17 cellular contexts compared by ENCODE assay signal in genomic region chr6:7164536-7165001, GRCh38. TPM values are rescaled to one million over a fixed set of nuclear protein-coding genes. Genes with fewer than 3 reads are reported as not detected.
DNase-seq lines count a peak whose midpoint lies in the region; ATAC-seq and TF ChIP-seq lines count a peak whose summit lies in the region.
"Had no signal": no experiment of that assay in that cellular context is flagged by ENCODE, and none has a peak within 500 bp of the region (broad histone marks: within the 10 kb centered on the region; RNA-seq: fewer than 3 reads in every experiment).

No MANE protein-coding gene starts in this region.

- peaks cover 50% of the 10 kb centered on the region for H3K4me1 Mint-ChIP-seq in Caco-2 (ENCODE audit: low read depth, unreplicated experiment)

- POLR2A ChIA-PET in Caco-2 (lab: Charles Lee) = no interaction called here

- TF ChIP-seq CTCF in Caco-2 (IDR thresholded peaks at IDR 0.05; ENCODE audit: insufficient read depth in 1 of 2, low read depth in 1 of 2, low read length in 1 of 2, severe bottlenecking in 1 of 2, unreplicated experiment in 1 of 2) = no peak
- TF ChIP-seq CTCF in VCaP (conservative IDR thresholded peaks at IDR 0.05) = no peak
- TF ChIP-seq CTCF in stomach (IDR thresholded peaks at IDR 0.05) = no peak

- no peaks in the 10 kb centered on the region for H3K27me3 ChIP-seq in Caco-2 (replicated peaks; ENCODE audit: control insufficient read depth, insufficient read depth, low read length)
- H3K27me3 ChIP-seq in mucosa of rectum (ENCODE audit: control insufficient read depth in 2 of 2, insufficient read depth in 2 of 2, low read length in 2 of 2) = no peaks in the 10 kb centered on the region
- no peaks in the 10 kb centered on the region for H3K27me3 ChIP-seq in stomach
- no peaks in the 10 kb centered on the region for H3K27me3 ChIP-seq in aorta (ENCODE audit: control insufficient read depth in 1 of 2, insufficient read depth in 2 of 2, low read length in 1 of 2)
- no peaks in the 10 kb centered on the region for H3K27me3 ChIP-seq in effector memory CD4-positive, alpha-beta T cell (replicated peaks; ENCODE audit: control insufficient read depth, insufficient read depth, low read length, poor library complexity, severe bottlenecking)
- H3K27me3 ChIP-seq: brain microvascular endothelial cell, dorsolateral prefrontal cortex had no signal

- H3K36me3 ChIP-seq in Caco-2 (ENCODE audit: control insufficient read depth, insufficient read depth, low read length) = no peaks in the 10 kb centered on the region
- peaks cover 0 to 2% of the 10 kb centered on the region in 2 donors for H3K36me3 ChIP-seq in mucosa of rectum (ENCODE audit: control insufficient read depth in 2 of 2, insufficient read depth in 2 of 2, low read length in 2 of 2)
- no peaks in the 10 kb centered on the region for H3K36me3 ChIP-seq in stomach
- H3K36me3 ChIP-seq in aorta (ENCODE audit: control insufficient read depth in 1 of 2, insufficient read depth in 2 of 2, low read length in 1 of 2) = no peaks in the 10 kb centered on the region
- H3K36me3 ChIP-seq in effector memory CD4-positive, alpha-beta T cell (ENCODE audit: control insufficient read depth, insufficient read depth, low read length) = no peaks in the 10 kb centered on the region
- H3K36me3 ChIP-seq: brain microvascular endothelial cell had no signal

- no peak for TF ChIP-seq POLR2A in stomach (IDR thresholded peaks at IDR 0.05)

- H3K27me3 Mint-ChIP-seq in Caco-2 (ENCODE audit: insufficient read depth, unreplicated experiment) = no peaks in the 10 kb centered on the region
- H3K27me3 Mint-ChIP-seq: activated CD4-positive, alpha-beta T cell treated with anti-CD3 and anti-CD28 coated beads, Interleukin-2, amount 10 ng/mL, durations not matched to agents 24 days and 14 days; CD4-positive, alpha-beta memory T cell had no signal

- no peak for DNase-seq in Caco-2
- DNase-seq in stomach = no peak
- DNase-seq in aorta = no peak
- DNase-seq in effector memory CD4-positive, alpha-beta T cell = no peak
- DNase-seq in NCI-H2196 treated with DMSO at 0.1 percent for 48 hours (lab: John Stamatoyannopoulos, UW; ENCODE audit: unreplicated experiment) = no peak
- DNase-seq: activated CD4-positive, alpha-beta T cell treated with anti-CD3 and anti-CD28 coated beads, Interleukin-2, amount 10 ng/mL, durations not matched to agents 24 days and 14 days; brain microvascular endothelial cell; CD4-positive, alpha-beta memory T cell; dorsolateral prefrontal cortex; Kasumi-1; NCI-H1417; NCI-H2227 treated with DMSO at 0.1 percent for 48 hours; stimulated activated naive CD8-positive, alpha-beta T cell treated with anti-CD3 and anti-CD28 coated beads, Interleukin-15, Interleukin-2, amounts not matched to agents 100 U/mL and 50 U/mL, for 24 hours; T-helper 9 cell had no signal

- H3K27ac ChIP-seq in VCaP = peak overlapping the region; percentile 28
- peak overlapping the region; percentile 56 to 71 for H3K27ac ChIP-seq in mucosa of rectum (ENCODE audit: low read depth in 2 of 2, low read length in 2 of 2)
- H3K27ac ChIP-seq in stomach = peak overlapping the region; percentile 58 to 85 (median 80)
- no peak overlapping the region for H3K27ac ChIP-seq in aorta (ENCODE audit: low read depth in 1 of 2, low read length in 2 of 2)
- no peak overlapping the region for H3K27ac ChIP-seq in effector memory CD4-positive, alpha-beta T cell (ENCODE audit: insufficient read depth, low read length, poor library complexity, severe bottlenecking)
- H3K27ac ChIP-seq: dorsolateral prefrontal cortex had no signal

- peak overlapping the region in 1 of 2 donors; percentile 28 for H3K9ac ChIP-seq in mucosa of rectum (ENCODE audit: low read depth in 1 of 2, low read length in 2 of 2)

- H3K4me1 ChIP-seq in Caco-2 (peaks cover 53% of the 10 kb centered on the region), mucosa of rectum (ENCODE audit: control insufficient read depth in 2 of 2, insufficient read depth in 2 of 2, low read length in 2 of 2) (peaks cover 55 to 79% of the 10 kb centered on the region in 2 donors), stomach (peaks cover 86 to 100% (median 94%) of the 10 kb centered on the region in 4 donors), aorta (ENCODE audit: control insufficient read depth in 1 of 2, insufficient read depth in 2 of 2, low read length in 2 of 2) (peaks cover 4 to 13% of the 10 kb centered on the region in 2 donors)
- no peaks in the 10 kb centered on the region for H3K4me1 ChIP-seq in effector memory CD4-positive, alpha-beta T cell (ENCODE audit: control insufficient read depth, insufficient read depth, low read length, poor library complexity, severe bottlenecking)

- no peak for TF ChIP-seq EP300 in stomach (IDR thresholded peaks at IDR 0.05)

- CTCF ChIA-PET in Caco-2 (lab: Charles Lee) = no interaction called here

- H3K4me3 ChIP-seq in Caco-2 (ENCODE audit: low read depth, low read length) (no peak overlapping the region), mucosa of rectum (ENCODE audit: low read length in 2 of 2) (no peak overlapping the region), stomach (no peak overlapping the region), aorta (ENCODE audit: low read length in 2 of 2) (no peak overlapping the region)
- no peak overlapping the region for H3K4me3 ChIP-seq in effector memory CD4-positive, alpha-beta T cell (ENCODE audit: insufficient read depth, low read depth, low read length, poor library complexity, severe bottlenecking)
- H3K4me3 ChIP-seq: dorsolateral prefrontal cortex had no signal

- H3K9me3 ChIP-seq in Caco-2 (no peaks in the 10 kb centered on the region), mucosa of rectum (ENCODE audit: control insufficient read depth in 2 of 2, low read length in 2 of 2) (no peaks in the 10 kb centered on the region), stomach (no peaks in the 10 kb centered on the region), aorta (ENCODE audit: control insufficient read depth, low read length) (no peaks in the 10 kb centered on the region)
- no peaks in the 10 kb centered on the region for H3K9me3 ChIP-seq in effector memory CD4-positive, alpha-beta T cell (ENCODE audit: control insufficient read depth, low read length)

- no peaks in the 10 kb centered on the region for H3K9me3 Mint-ChIP-seq in Caco-2 (ENCODE audit: unreplicated experiment)
- H3K9me3 Mint-ChIP-seq: activated CD4-positive, alpha-beta T cell treated with anti-CD3 and anti-CD28 coated beads, Interleukin-2, amount 10 ng/mL, durations not matched to agents 24 days and 14 days; activated naive CD4-positive, alpha-beta T cell treated with anti-CD3 and anti-CD28 coated beads, Interleukin-2, amount 50 U/mL, for 72 hours; CD4-positive, alpha-beta memory T cell had no signal

- intact Hi-C loops in Caco-2 (cut with micrococcal nuclease; ENCODE audit: unreplicated experiment) (no loop called here), stomach (cut with DNase I; ENCODE audit: low total_unique reads) (no loop called here), aorta (cut with DNase I) (loop anchor here (5.0 to 10.0 kb wide), 2 partner anchors 52 to 60 kb away; partner anchors contain the start of gene RREB1 (in 1 of the 2))

- peak overlapping the region; percentile 87 for H3K27ac Mint-ChIP-seq in Caco-2 (ENCODE audit: unreplicated experiment)
- H3K27ac Mint-ChIP-seq: activated CD4-positive, alpha-beta T cell treated with anti-CD3 and anti-CD28 coated beads, Interleukin-2, amount 10 ng/mL, durations not matched to agents 24 days and 14 days had no signal

- H3K4me3 Mint-ChIP-seq in Caco-2 (ENCODE audit: unreplicated experiment) = no peak overlapping the region
- H3K4me3 Mint-ChIP-seq: activated CD4-positive, alpha-beta T cell treated with anti-CD3 and anti-CD28 coated beads, Interleukin-2, amount 10 ng/mL, durations not matched to agents 24 days and 14 days; CD4-positive, alpha-beta memory T cell had no signal

- ATAC-seq in aorta (ENCODE audit: low FRiP score) = no peak
- ATAC-seq: activated naive CD4-positive, alpha-beta T cell treated with anti-CD3 and anti-CD28 coated beads, Interleukin-2, amount 50 U/mL, for 72 hours; stimulated activated naive CD8-positive, alpha-beta T cell treated with anti-CD3 and anti-CD28 coated beads, Interleukin-15, Interleukin-2, amounts not matched to agents 100 U/mL and 50 U/mL, for 24 hours had no signal

- 24 to 61% (median 40%) methylated on average over 5 of the region's 5 CpGs for WGBS in stomach, 5 donors
- WGBS in aorta, 2 donors = 70 to 72% methylated on average over 5 of the region's 5 CpGs

- peaks cover 34% of the 10 kb centered on the region for H3K36me3 Mint-ChIP-seq in Caco-2 (ENCODE audit: insufficient read depth, unreplicated experiment)
- H3K36me3 Mint-ChIP-seq: activated naive CD4-positive, alpha-beta T cell treated with anti-CD3 and anti-CD28 coated beads, Interleukin-2, amount 50 U/mL, for 72 hours had no signal

- no TSS peak for BruUV-seq in Caco-2 (replicated peaks; lab: Mats Ljungman, UMichigan)

RNA-seq across cellular contexts. Expression of gene RREB1, which starts 56.8 kb away (rescaled TPM):
- 48.6 and 51.1 TPM in 2 replicates for total RNA-seq in Caco-2 (2022)
- 100 to 1,000 TPM in 1 of 5 donors, 10 to 100 TPM in 4; 39.7 to 125 (median 61.8) TPM for total RNA-seq in stomach
- 1 to 10 TPM; 4.0 to 8.2 (median 5.2) TPM for polyA plus RNA-seq in stomach
- 10 to 100 TPM; 30.7 to 44.7 TPM for total RNA-seq in aorta
- 1 to 10 TPM; 3.5 to 4.9 TPM for polyA plus RNA-seq in aorta

Comparison
In these comparisons a context has a peak if more than half of its experiments do, and no peak if none do; other contexts are left out.
1. H3K27ac ChIP-seq: peak in VCaP (single experiment), mucosa of rectum (2 of 2) and stomach (5 of 5); none in aorta (0 of 2) and effector memory CD4-positive, alpha-beta T cell (single experiment).
2. intact Hi-C loops: an anchor here in aorta (5.0 to 10.0 kb wide); none called in Caco-2 and stomach.